ENCODE assay signal across 8 cellular contexts in the genomic region with DNA sequence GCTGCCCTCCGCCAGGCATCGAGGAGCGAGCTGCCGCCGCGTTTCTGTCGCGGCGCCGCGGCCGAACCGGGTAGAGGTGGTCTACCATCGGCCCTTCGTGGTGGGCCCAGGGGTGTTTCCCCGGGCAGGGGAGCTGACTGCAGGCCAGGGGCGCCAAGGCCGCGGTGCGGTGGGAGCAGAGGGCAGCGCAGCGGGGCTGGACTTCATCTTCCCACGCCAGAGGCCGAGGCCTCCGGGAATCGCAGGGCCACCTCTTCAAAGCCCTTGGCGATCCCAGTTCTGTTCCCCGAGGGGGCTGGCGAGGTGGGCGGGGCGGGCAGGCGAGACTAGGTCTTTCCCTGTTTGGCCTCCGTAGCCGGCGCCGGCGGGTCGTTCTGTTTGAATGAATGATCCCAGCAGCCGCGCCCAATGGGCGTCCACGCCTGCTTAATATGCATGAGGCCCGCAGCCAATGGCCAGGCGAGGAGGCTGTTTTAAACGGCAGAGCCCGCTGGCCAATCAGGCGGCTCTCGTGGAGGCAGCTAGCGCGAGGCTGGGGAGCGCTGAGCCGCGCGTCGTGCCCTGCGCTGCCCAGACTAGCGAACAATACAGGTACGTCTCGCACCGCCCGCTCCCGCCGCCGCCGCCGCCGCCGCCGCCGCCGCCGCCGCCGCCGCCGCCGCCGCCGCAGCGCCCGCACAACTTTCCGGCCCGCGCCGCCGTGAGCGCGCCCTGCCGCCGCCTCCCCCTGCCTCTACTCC. TPM values are rescaled to one million over a fixed set of nuclear protein-coding genes. Genes with fewer than 3 reads are reported as not detected.
DNase-seq lines count a peak whose midpoint lies in the region; FAIRE-seq and TF ChIP-seq lines count a peak whose summit lies in the region.

A gene (plus strand): TSS at position 550 of the 740 bp plus-strand sequence. CDS start 2,265 bp downstream, outside the sequence.

- H3K4me1 ChIP-seq in neural progenitor cell (no peaks in the 10 kb centered on the region), stomach smooth muscle (ENCODE audit: control insufficient read depth, insufficient read depth, low read length) (peaks cover 5% of the 10 kb centered on the region)

- peaks cover 9% of the 10 kb centered on the region for H3K36me3 Mint-ChIP-seq in neural progenitor cell

- peak; percentile 94 for DNase-seq in ELR (ENCODE audit: low read depth)
- DNase-seq in H54 (ENCODE audit: insufficient read length, low spot score) = peak; percentile 96
- DNase-seq in LoVo (ENCODE audit: low spot score) = peak; percentile 81
- peak; percentile 71 for DNase-seq in activated T-helper 9 cell treated with anti-CD3 and anti-CD28 coated beads, Interleukin-2, amount 50 U/mL, for 16 hours (ENCODE audit: low read depth)
- peak; percentile 88 to 95 for DNase-seq in foreskin fibroblast
- DNase-seq in neural progenitor cell (ENCODE audit: low spot score) = peak; percentile 97

- H3K27me3 ChIP-seq in neural progenitor cell = peaks cover 13% of the 10 kb centered on the region
- no peaks in the 10 kb centered on the region for H3K27me3 ChIP-seq in stomach smooth muscle (ENCODE audit: control insufficient read depth in 1 of 2, insufficient read depth in 2 of 2, low read length in 2 of 2)

- peak; percentile 36; the same call in 1 of the 2 replicates for TF ChIP-seq POLR2A in H54 (IDR thresholded peaks at IDR 0.05; ENCODE audit: low read depth, low read length)
- peak; percentile 70 for TF ChIP-seq POLR2A in Raji (IDR thresholded peaks at IDR 0.05; ENCODE audit: insufficient read depth, low read depth, low read length)

- H3K9me3 ChIP-seq in neural progenitor cell (ENCODE audit: low read depth) = no peaks in the 10 kb centered on the region
- no peaks in the 10 kb centered on the region for H3K9me3 ChIP-seq in stomach smooth muscle (ENCODE audit: control insufficient read depth in 2 of 2, low read length in 2 of 2)

- peaks cover 20% of the 10 kb centered on the region for H3K4me1 Mint-ChIP-seq in neural progenitor cell

- H3F3A ChIP-seq in neural progenitor cell (ENCODE audit: low read depth) = no peaks in the 10 kb centered on the region

- peak within 1 kb of the TSS; percentile 77 for H3K4me2 ChIP-seq in neural progenitor cell

- H3K4me3 ChIP-seq in foreskin fibroblast (ENCODE audit: low read depth in 1 of 2, low read length in 2 of 2) = peak within 1 kb of the TSS; percentile 52 to 61
- peak within 1 kb of the TSS; percentile 84 for H3K4me3 ChIP-seq in neural progenitor cell
- H3K4me3 ChIP-seq in stomach smooth muscle (ENCODE audit: low read length in 2 of 2) = peak within 1 kb of the TSS; percentile 35 to 68

- peaks cover 24% of the 10 kb centered on the region for H4K20me1 ChIP-seq in neural progenitor cell (ENCODE audit: low read depth)

- peaks cover 12% of the 10 kb centered on the region for H3K27me3 Mint-ChIP-seq in neural progenitor cell (ENCODE audit: insufficient read depth, low read depth)

- H2AFZ ChIP-seq in neural progenitor cell (replicated peaks) = peak within 1 kb of the TSS; percentile 59

- peak within 1 kb of the TSS; percentile 93 for H3K27ac ChIP-seq in neural progenitor cell
- no peak within 1 kb of the TSS for H3K27ac ChIP-seq in stomach smooth muscle (ENCODE audit: low read length)

- H3K27ac Mint-ChIP-seq in neural progenitor cell = peak within 1 kb of the TSS; percentile 79

- H3K36me3 ChIP-seq in neural progenitor cell (no peaks in the 10 kb centered on the region), stomach smooth muscle (ENCODE audit: control insufficient read depth in 2 of 2, insufficient read depth in 2 of 2, low read length in 2 of 2) (no peaks in the 10 kb centered on the region)

- peak; percentile 67 for FAIRE-seq in H54 (lab: Jason Lieb, UNC)

- H3K9ac ChIP-seq in neural progenitor cell (peak within 1 kb of the TSS; percentile 91), stomach smooth muscle (ENCODE audit: low read length in 2 of 2) (peak within 1 kb of the TSS in 1 of 2 donors; percentile 38)

- peak within 1 kb of the TSS; percentile 82 for H3K4me3 Mint-ChIP-seq in neural progenitor cell

- TF ChIP-seq CTCF in foreskin fibroblast (IDR thresholded peaks at IDR 0.05; ENCODE audit: low read depth, low read length) (no peak), neural progenitor cell (IDR thresholded peaks at IDR 0.05) (no peak)

- H3K79me2 ChIP-seq in neural progenitor cell (ENCODE audit: low read depth) = peaks cover 23% of the 10 kb centered on the region

- H3K9me3 Mint-ChIP-seq in neural progenitor cell = peaks cover 14% of the 10 kb centered on the region

RNA-seq across cellular contexts. Expression of the gene that starts here (rescaled TPM):
- total RNA-seq in neural progenitor cell (ENCODE audit: low replicate concordance) = 86.6 and 187 TPM in 2 replicates
